34 cellular contexts compared by ENCODE assay signal in the genomic region with DNA sequence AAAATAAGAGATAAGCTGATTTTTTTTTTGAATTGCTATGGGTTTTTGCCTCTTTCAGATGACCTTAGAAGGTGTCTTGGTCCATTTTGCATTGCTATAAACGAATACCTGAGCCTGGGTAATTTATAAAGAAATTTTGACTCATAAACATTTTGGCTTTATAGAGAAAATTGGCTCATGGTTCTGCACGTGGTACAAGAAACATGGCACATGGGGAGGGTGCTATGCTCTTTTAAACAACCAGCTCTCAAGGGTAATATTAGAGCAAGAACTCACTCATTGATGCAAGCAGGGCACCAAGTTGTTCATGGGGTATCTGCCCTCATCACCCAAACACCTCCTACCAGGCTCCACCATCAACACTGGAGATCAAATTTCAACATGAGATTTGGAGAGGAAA.
"Had no signal": no experiment of that assay in that cellular context is flagged by ENCODE, and none has a peak within 500 bp of the region (broad histone marks: within the 10 kb centered on the region; RNA-seq: fewer than 3 reads in every experiment).

No MANE protein-coding gene starts in this region.

- FAIRE-seq: endometrium, endothelial cell of umbilical vein had no signal

- DNase-seq: activated CD4-positive, alpha-beta memory T cell treated with anti-CD3 and anti-CD28 coated beads for 36 hours; activated CD4-positive, alpha-beta T cell treated with anti-CD3 and anti-CD28 coated beads for 36 hours; activated CD4-positive, alpha-beta T cell treated with anti-CD3 and anti-CD28 coated beads, Interleukin-2, amount 10 ng/mL, durations not matched to agents 24 days and 14 days; activated CD4-positive, CD25-positive, alpha-beta regulatory T cell; activated CD4-positive, CD25-positive, alpha-beta regulatory T cell treated with anti-CD3 and anti-CD28 coated beads, Interleukin-2, amount 50 U/mL, for 72 hours; activated CD8-positive, alpha-beta memory T cell treated with anti-CD3 and anti-CD28 coated beads, Interleukin-2, amount 10 ng/mL, durations not matched to agents 7 days and 5 days; activated CD8-positive, alpha-beta memory T cell treated with anti-CD3 and anti-CD28 coated beads, Interleukin-2, amount 50 U/mL, for 4 hours; activated CD8-positive, alpha-beta T cell treated with anti-CD3 and anti-CD28 coated beads, Interleukin-2, amount 10 ng/mL, durations not matched to agents 7 days and 5 days; activated gamma-delta T cell; activated naive CD4-positive, alpha-beta T cell; activated naive CD4-positive, alpha-beta T cell treated with anti-CD3 and anti-CD28 coated beads, Interleukin-2, amount 10 ng/mL, durations not matched to agents 7 days and 5 days; activated naive CD8-positive, alpha-beta T cell treated with anti-CD3 and anti-CD28 coated beads, Interleukin-2, amount 10 ng/mL, durations not matched to agents 7 days and 5 days; activated T-cell treated with anti-CD3 and anti-CD28 coated beads, Interleukin-2, amount 50 U/mL, for 1 hour; activated T-cell treated with anti-CD3 and anti-CD28 coated beads, Interleukin-2, amount 50 U/mL, for 48 hours; central memory CD4-positive, alpha-beta T cell; cerebellar nuclear complex; colonic mucosa; effector CD8-positive, alpha-beta T cell; esophagus squamous epithelium; foreskin melanocyte; T-helper 1 cell; T-helper 17 cell; T1000; WERI-Rb-1 had no signal

- H3K4me3 ChIP-seq: ascending aorta, breast epithelium, cardiac muscle cell, colonic mucosa, esophagus squamous epithelium, gastroesophageal sphincter had no signal

- H3K36me3 ChIP-seq: ascending aorta, breast epithelium, cardiac muscle cell, colonic mucosa, esophagus squamous epithelium, gastroesophageal sphincter, WERI-Rb-1 had no signal

- H3K9me3 ChIP-seq: ascending aorta, breast epithelium, colonic mucosa, esophagus squamous epithelium, gastroesophageal sphincter had no signal

- H3K27ac Mint-ChIP-seq: activated CD4-positive, alpha-beta memory T cell treated with anti-CD3 and anti-CD28 coated beads for 36 hours; activated CD4-positive, alpha-beta T cell treated with anti-CD3 and anti-CD28 coated beads for 36 hours; activated CD4-positive, alpha-beta T cell treated with anti-CD3 and anti-CD28 coated beads, Interleukin-2, amount 10 ng/mL, durations not matched to agents 24 days and 14 days; activated CD8-positive, alpha-beta memory T cell treated with anti-CD3 and anti-CD28 coated beads, Interleukin-2, amount 10 ng/mL, durations not matched to agents 7 days and 5 days; activated CD8-positive, alpha-beta T cell treated with anti-CD3 and anti-CD28 coated beads, Interleukin-2, amount 10 ng/mL, durations not matched to agents 7 days and 5 days; activated naive CD4-positive, alpha-beta T cell treated with anti-CD3 and anti-CD28 coated beads, Interleukin-2, amount 10 ng/mL, durations not matched to agents 7 days and 5 days; activated naive CD4-positive, alpha-beta T cell treated with anti-CD3 and anti-CD28 coated beads, Interleukin-2, amount 50 U/mL, for 72 hours; activated naive CD8-positive, alpha-beta T cell treated with anti-CD3 and anti-CD28 coated beads, Interleukin-2, amount 10 ng/mL, durations not matched to agents 7 days and 5 days; brain; T-helper 17 cell; T-helper 2 cell treated with Interferon-gamma antibody and Interleukin-4, amounts not matched to agents 5 μg/mL and 100 μg/mL, for 36 hours had no signal

- H3K27ac ChIP-seq: ascending aorta, breast epithelium, cardiac muscle cell, colonic mucosa, epithelial cell of prostate, esophagus squamous epithelium, gastroesophageal sphincter, WERI-Rb-1 had no signal

- ATAC-seq: activated CD4-positive, alpha-beta T cell treated with anti-CD3 and anti-CD28 coated beads for 36 hours; activated CD8-positive, alpha-beta memory T cell treated with anti-CD3 and anti-CD28 coated beads, Interleukin-2, amount 10 ng/mL, durations not matched to agents 7 days and 5 days; activated CD8-positive, alpha-beta T cell treated with anti-CD3 and anti-CD28 coated beads, Interleukin-2, amount 10 ng/mL, durations not matched to agents 7 days and 5 days; activated naive CD4-positive, alpha-beta T cell treated with anti-CD3 and anti-CD28 coated beads, Interleukin-2, amount 50 U/mL, for 72 hours; gastroesophageal sphincter; T-helper 17 cell had no signal

- H3K4me1 ChIP-seq: ascending aorta, breast epithelium, colonic mucosa, esophagus squamous epithelium had no signal

- H3K9me3 Mint-ChIP-seq: activated CD4-positive, alpha-beta T cell treated with anti-CD3 and anti-CD28 coated beads, Interleukin-2, amount 10 ng/mL, durations not matched to agents 24 days and 14 days; activated naive CD4-positive, alpha-beta T cell treated with anti-CD3 and anti-CD28 coated beads, Interleukin-2, amount 50 U/mL, for 72 hours; activated naive CD8-positive, alpha-beta T cell treated with anti-CD3 and anti-CD28 coated beads, Interleukin-2, amount 10 ng/mL, durations not matched to agents 7 days and 5 days; brain; T-helper 2 cell treated with Interferon-gamma antibody and Interleukin-4, amounts not matched to agents 5 μg/mL and 100 μg/mL, for 36 hours had no signal

- H3K27me3 ChIP-seq: ascending aorta, breast epithelium, cardiac muscle cell, colonic mucosa, esophagus squamous epithelium, gastroesophageal sphincter had no signal

- H3K36me3 Mint-ChIP-seq: activated CD4-positive, alpha-beta memory T cell treated with anti-CD3 and anti-CD28 coated beads for 36 hours; activated CD8-positive, alpha-beta memory T cell treated with anti-CD3 and anti-CD28 coated beads, Interleukin-2, amount 10 ng/mL, durations not matched to agents 7 days and 5 days; activated naive CD4-positive, alpha-beta T cell treated with anti-CD3 and anti-CD28 coated beads, Interleukin-2, amount 10 ng/mL, durations not matched to agents 7 days and 5 days; activated naive CD4-positive, alpha-beta T cell treated with anti-CD3 and anti-CD28 coated beads, Interleukin-2, amount 50 U/mL, for 72 hours; activated naive CD8-positive, alpha-beta T cell treated with anti-CD3 and anti-CD28 coated beads, Interleukin-2, amount 10 ng/mL, durations not matched to agents 7 days and 5 days; brain had no signal

- H3K4me3 Mint-ChIP-seq: activated CD4-positive, alpha-beta memory T cell treated with anti-CD3 and anti-CD28 coated beads for 36 hours; activated CD4-positive, alpha-beta T cell treated with anti-CD3 and anti-CD28 coated beads for 36 hours; activated CD4-positive, alpha-beta T cell treated with anti-CD3 and anti-CD28 coated beads, Interleukin-2, amount 10 ng/mL, durations not matched to agents 24 days and 14 days; activated CD8-positive, alpha-beta memory T cell treated with anti-CD3 and anti-CD28 coated beads, Interleukin-2, amount 10 ng/mL, durations not matched to agents 7 days and 5 days; activated CD8-positive, alpha-beta T cell treated with anti-CD3 and anti-CD28 coated beads, Interleukin-2, amount 10 ng/mL, durations not matched to agents 7 days and 5 days; activated naive CD4-positive, alpha-beta T cell treated with anti-CD3 and anti-CD28 coated beads, Interleukin-2, amount 10 ng/mL, durations not matched to agents 7 days and 5 days; activated naive CD8-positive, alpha-beta T cell treated with anti-CD3 and anti-CD28 coated beads, Interleukin-2, amount 10 ng/mL, durations not matched to agents 7 days and 5 days; brain; T-helper 17 cell; T-helper 2 cell treated with Interferon-gamma antibody and Interleukin-4, amounts not matched to agents 5 μg/mL and 100 μg/mL, for 36 hours had no signal

- H3K4me1 Mint-ChIP-seq: activated CD4-positive, alpha-beta T cell treated with anti-CD3 and anti-CD28 coated beads for 36 hours; activated CD4-positive, alpha-beta T cell treated with anti-CD3 and anti-CD28 coated beads, Interleukin-2, amount 10 ng/mL, durations not matched to agents 24 days and 14 days; activated CD8-positive, alpha-beta memory T cell treated with anti-CD3 and anti-CD28 coated beads, Interleukin-2, amount 10 ng/mL, durations not matched to agents 7 days and 5 days; activated naive CD4-positive, alpha-beta T cell treated with anti-CD3 and anti-CD28 coated beads, Interleukin-2, amount 10 ng/mL, durations not matched to agents 7 days and 5 days; activated naive CD8-positive, alpha-beta T cell treated with anti-CD3 and anti-CD28 coated beads, Interleukin-2, amount 10 ng/mL, durations not matched to agents 7 days and 5 days; T-helper 17 cell had no signal

- H3K27me3 Mint-ChIP-seq: activated CD4-positive, alpha-beta memory T cell treated with anti-CD3 and anti-CD28 coated beads for 36 hours; activated CD4-positive, alpha-beta T cell treated with anti-CD3 and anti-CD28 coated beads for 36 hours; activated CD4-positive, alpha-beta T cell treated with anti-CD3 and anti-CD28 coated beads, Interleukin-2, amount 10 ng/mL, durations not matched to agents 24 days and 14 days; activated CD8-positive, alpha-beta memory T cell treated with anti-CD3 and anti-CD28 coated beads, Interleukin-2, amount 10 ng/mL, durations not matched to agents 7 days and 5 days; activated naive CD4-positive, alpha-beta T cell treated with anti-CD3 and anti-CD28 coated beads, Interleukin-2, amount 10 ng/mL, durations not matched to agents 7 days and 5 days; activated naive CD8-positive, alpha-beta T cell treated with anti-CD3 and anti-CD28 coated beads, Interleukin-2, amount 10 ng/mL, durations not matched to agents 7 days and 5 days; brain; T-helper 17 cell had no signal
